Comparison of ENCODE assay signal across 12 cellular contexts in the genomic region with DNA sequence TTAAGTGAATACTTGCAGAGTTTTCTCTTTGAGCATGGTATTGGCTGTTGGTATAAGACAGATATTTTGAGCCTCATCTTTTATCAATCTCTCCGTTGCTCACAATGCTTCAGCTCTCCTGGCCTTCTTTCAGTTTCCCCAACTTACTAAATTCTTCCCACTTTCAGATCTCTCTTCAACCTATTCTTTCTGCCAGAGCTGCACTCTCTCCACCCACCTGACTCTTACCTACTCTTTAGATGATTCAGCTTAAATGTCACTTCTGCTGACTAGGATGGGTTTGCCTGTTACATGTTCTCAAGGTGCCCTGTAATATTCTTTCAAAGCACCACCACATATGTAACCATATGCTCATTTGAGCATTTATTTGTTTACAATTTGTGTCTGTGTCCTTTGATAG. TPM values are rescaled to one million over a fixed set of nuclear protein-coding genes. Genes with fewer than 3 reads are reported as not detected.
A peak's percentile ranks its signal among the peaks of the same experiment; 100 is the strongest.
DNase-seq lines count a peak whose midpoint lies in the region; ATAC-seq and TF ChIP-seq lines count a peak whose summit lies in the region.
"Had no signal": no experiment of that assay in that cellular context is flagged by ENCODE, and none has a peak within 500 bp of the region (broad histone marks: within the 10 kb centered on the region; RNA-seq: fewer than 3 reads in every experiment).

No MANE protein-coding gene starts in this region.

- peak overlapping the region; percentile 93 for H3K4me2 ChIP-seq in neural progenitor cell

- peaks cover 7% of the 10 kb centered on the region for H3F3A ChIP-seq in neural progenitor cell (ENCODE audit: low read depth)

- H3K4me1 Mint-ChIP-seq in activated CD8-positive, alpha-beta T cell treated with anti-CD3 and anti-CD28 coated beads for 36 hours (ENCODE audit: low read depth): peaks cover 36% of the 10 kb centered on the region
- peaks cover 29% of the 10 kb centered on the region for H3K4me1 Mint-ChIP-seq in neural progenitor cell

- DNase-seq in activated CD4-positive, CD25-positive, alpha-beta regulatory T cell treated with anti-CD3 and anti-CD28 coated beads, Interleukin-2, amount 50 U/mL, for 72 hours: no peak
- no peak for DNase-seq in activated CD8-positive, alpha-beta T cell treated with anti-CD3 and anti-CD28 coated beads for 36 hours
- DNase-seq in neural progenitor cell (ENCODE audit: low spot score): no peak
- DNase-seq: ACHN, endodermal cell, GF-D8, mesenchymal stem cell, NCI-H1092 treated with DMSO at 0.1 percent for 48 hours had no signal

- peaks cover 9% of the 10 kb centered on the region for H4K20me1 ChIP-seq in neural progenitor cell (ENCODE audit: low read depth)

- ATAC-seq in activated CD4-positive, CD25-positive, alpha-beta regulatory T cell treated with anti-CD3 and anti-CD28 coated beads, Interleukin-2, amount 50 U/mL, for 24 hours: peak; percentile 22 to 54
- ATAC-seq in activated CD8-positive, alpha-beta T cell treated with anti-CD3 and anti-CD28 coated beads for 36 hours: no peak
- no peak for ATAC-seq in HG03159 (IDR thresholded peaks at IDR 0.05; ENCODE audit: unreplicated experiment)
- ATAC-seq in GM21723 (IDR thresholded peaks at IDR 0.05; ENCODE audit: unreplicated experiment): no peak

- H3K9ac ChIP-seq in neural progenitor cell: no peak overlapping the region

- peak overlapping the region; percentile 72 for H3K4me3 ChIP-seq in neural progenitor cell

- POLR2A ChIA-PET in activated CD8-positive, alpha-beta T cell treated with anti-CD3 and anti-CD28 coated beads for 36 hours (lab: Charles Lee): interaction anchor here (0.8 to 4.6 kb wide), 7 partner anchors 9 to 44 kb away, joined by 3 to 26 read pairs (median 6); a partner anchor contains a TSS

- peaks cover 53% of the 10 kb centered on the region for H3K79me2 ChIP-seq in neural progenitor cell (ENCODE audit: low read depth)

- intact Hi-C loops in activated CD8-positive, alpha-beta T cell treated with anti-CD3 and anti-CD28 coated beads for 36 hours (cut with micrococcal nuclease): loop anchor here (5.0 kb wide), 1 partner anchor 37 kb away; no protein-coding TSS in a partner anchor

- H3K27me3 Mint-ChIP-seq in activated CD8-positive, alpha-beta T cell treated with anti-CD3 and anti-CD28 coated beads for 36 hours: no peaks in the 10 kb centered on the region
- H3K27me3 Mint-ChIP-seq in neural progenitor cell (ENCODE audit: insufficient read depth, low read depth): no peaks in the 10 kb centered on the region

- TF ChIP-seq CTCF in activated CD8-positive, alpha-beta T cell treated with anti-CD3 and anti-CD28 coated beads for 36 hours (IDR thresholded peaks at IDR 0.05): no peak
- TF ChIP-seq CTCF in neural progenitor cell (IDR thresholded peaks at IDR 0.05): no peak

- H3K4me3 Mint-ChIP-seq in activated CD8-positive, alpha-beta T cell treated with anti-CD3 and anti-CD28 coated beads for 36 hours: peak overlapping the region; percentile 97
- H3K4me3 Mint-ChIP-seq in neural progenitor cell: peak overlapping the region; percentile 93

- no peaks in the 10 kb centered on the region for H3K9me3 Mint-ChIP-seq in activated CD8-positive, alpha-beta T cell treated with anti-CD3 and anti-CD28 coated beads for 36 hours
- H3K9me3 Mint-ChIP-seq in neural progenitor cell: no peaks in the 10 kb centered on the region
- H3K9me3 Mint-ChIP-seq: endodermal cell had no signal

- peaks cover 17% of the 10 kb centered on the region for H3K4me1 ChIP-seq in neural progenitor cell

- H3K36me3 Mint-ChIP-seq in activated CD8-positive, alpha-beta T cell treated with anti-CD3 and anti-CD28 coated beads for 36 hours (ENCODE audit: low read depth): peaks cover 20% of the 10 kb centered on the region
- H3K36me3 Mint-ChIP-seq in neural progenitor cell: peaks cover 13% of the 10 kb centered on the region

- peak overlapping the region; percentile 58 for H3K27ac Mint-ChIP-seq in activated CD8-positive, alpha-beta T cell treated with anti-CD3 and anti-CD28 coated beads for 36 hours
- H3K27ac Mint-ChIP-seq in neural progenitor cell: no peak overlapping the region

- H3K27me3 ChIP-seq in neural progenitor cell: no peaks in the 10 kb centered on the region
- H3K27me3 ChIP-seq: hepatocyte had no signal

- no peak overlapping the region for H2AFZ ChIP-seq in neural progenitor cell (replicated peaks)
- H2AFZ ChIP-seq: hepatocyte had no signal

- H3K9me3 ChIP-seq in neural progenitor cell (ENCODE audit: low read depth): no peaks in the 10 kb centered on the region

- CTCF ChIA-PET in activated CD8-positive, alpha-beta T cell treated with anti-CD3 and anti-CD28 coated beads for 36 hours (lab: Charles Lee): interaction anchor here (1.4 to 1.9 kb wide), 7 partner anchors 16 to 44 kb away, joined by 3 to 19 read pairs (median 5); a partner anchor contains a TSS

- H3K27ac ChIP-seq in neural progenitor cell: no peak overlapping the region

- no peaks in the 10 kb centered on the region for H3K36me3 ChIP-seq in neural progenitor cell

RNA-seq across cellular contexts. Expression of a gene that starts 1.6 kb away (rescaled TPM):
- 10 to 100 TPM; 43.3 to 49.2 TPM for total RNA-seq in activated CD8-positive, alpha-beta T cell treated with anti-CD3 and anti-CD28 coated beads for 36 hours
- total RNA-seq in neural progenitor cell (ENCODE audit: low replicate concordance): 48.7 and 72.6 TPM in 2 replicates

RNA-seq across cellular contexts. Expression of a gene that starts 1.8 kb away (rescaled TPM):
- total RNA-seq in activated CD8-positive, alpha-beta T cell treated with anti-CD3 and anti-CD28 coated beads for 36 hours: 10 to 100 TPM; 23.8 to 25.2 TPM
- total RNA-seq in neural progenitor cell (ENCODE audit: low replicate concordance): 15.2 and 39.4 TPM in 2 replicates

RNA-seq across cellular contexts. Expression of a gene that starts 18.2 kb away (rescaled TPM):
- 1,000 to 10,000 TPM; 1,193 to 1,205 TPM for total RNA-seq in activated CD8-positive, alpha-beta T cell treated with anti-CD3 and anti-CD28 coated beads for 36 hours
- total RNA-seq in neural progenitor cell (ENCODE audit: low replicate concordance): 887 and 1,352 TPM in 2 replicates

RNA-seq across cellular contexts. Expression of a gene that starts 43.1 kb away (rescaled TPM):
- 10 to 100 TPM; 50.3 to 51.0 TPM for total RNA-seq in activated CD8-positive, alpha-beta T cell treated with anti-CD3 and anti-CD28 coated beads for 36 hours
- total RNA-seq in neural progenitor cell (ENCODE audit: low replicate concordance): 6.1 and 13.8 TPM in 2 replicates

RNA-seq across cellular contexts. Expression of a gene that starts 54.0 kb away (rescaled TPM):
- total RNA-seq in activated CD8-positive, alpha-beta T cell treated with anti-CD3 and anti-CD28 coated beads for 36 hours: 100 to 1,000 TPM; 107 to 108 TPM
- 127 and 216 TPM in 2 replicates for total RNA-seq in neural progenitor cell (ENCODE audit: low replicate concordance)

Comparison
In these comparisons a context has a peak if more than half of its experiments do, and no peak if none do; other contexts are left out.
1. ATAC-seq: peak in activated CD4-positive, CD25-positive, alpha-beta regulatory T cell treated with anti-CD3 and anti-CD28 coated beads, Interleukin-2, amount 50 U/mL, for 24 hours (2 of 2); none in activated CD8-positive, alpha-beta T cell treated with anti-CD3 and anti-CD28 coated beads for 36 hours (single experiment), HG03159 (single experiment) and GM21723 (single experiment).